Comparison of ENCODE assay signal across 30 cellular contexts in genomic region chr7:140014123-140014522, GRCh38.
"Had no signal": no experiment of that assay in that cellular context is flagged by ENCODE, and none has a peak within 500 bp of the region (broad histone marks: within the 10 kb centered on the region; RNA-seq: fewer than 3 reads in every experiment).

No MANE protein-coding gene starts in this region.

- H3K4me1 ChIP-seq: ascending aorta, breast epithelium had no signal

- ATAC-seq: activated CD4-positive, alpha-beta T cell treated with anti-CD3 and anti-CD28 coated beads for 36 hours; activated CD8-positive, alpha-beta memory T cell treated with anti-CD3 and anti-CD28 coated beads, Interleukin-2, amount 10 ng/mL, durations not matched to agents 7 days and 5 days; activated CD8-positive, alpha-beta T cell treated with anti-CD3 and anti-CD28 coated beads, Interleukin-2, amount 10 ng/mL, durations not matched to agents 7 days and 5 days; activated naive CD4-positive, alpha-beta T cell treated with anti-CD3 and anti-CD28 coated beads, Interleukin-2, amount 50 U/mL, for 72 hours; esophagus mucosa had no signal

- H3K4me3 ChIP-seq: ascending aorta, breast epithelium, cardiac muscle cell, coronary artery, dorsolateral prefrontal cortex had no signal

- H3K36me3 Mint-ChIP-seq: activated CD4-positive, alpha-beta memory T cell treated with anti-CD3 and anti-CD28 coated beads for 36 hours; activated CD8-positive, alpha-beta memory T cell treated with anti-CD3 and anti-CD28 coated beads, Interleukin-2, amount 10 ng/mL, durations not matched to agents 7 days and 5 days; activated naive CD4-positive, alpha-beta T cell treated with anti-CD3 and anti-CD28 coated beads, Interleukin-2, amount 10 ng/mL, durations not matched to agents 7 days and 5 days; activated naive CD4-positive, alpha-beta T cell treated with anti-CD3 and anti-CD28 coated beads, Interleukin-2, amount 50 U/mL, for 72 hours; brain had no signal

- H3K9me3 Mint-ChIP-seq: activated CD4-positive, alpha-beta memory T cell treated with anti-CD3 and anti-CD28 coated beads for 36 hours; activated CD4-positive, alpha-beta T cell treated with anti-CD3 and anti-CD28 coated beads, Interleukin-2, amount 10 ng/mL, durations not matched to agents 24 days and 14 days; activated naive CD4-positive, alpha-beta T cell treated with anti-CD3 and anti-CD28 coated beads, Interleukin-2, amount 10 ng/mL, durations not matched to agents 7 days and 5 days; activated naive CD4-positive, alpha-beta T cell treated with anti-CD3 and anti-CD28 coated beads, Interleukin-2, amount 50 U/mL, for 72 hours; activated naive CD8-positive, alpha-beta T cell treated with anti-CD3 and anti-CD28 coated beads, Interleukin-2, amount 10 ng/mL, durations not matched to agents 7 days and 5 days; activated T-helper 1 cell treated with anti-CD3 and anti-CD28 coated beads, Interleukin-12 subunit alpha, Interleukin-12 subunit beta, Interleukin-2, Interleukin-4 antibody, amounts not matched to agents 30 ng/mL and 10 ng/mL and 1 ng/mL, durations not matched to agents 14 hours and 24 hours and 36 hours; brain; dendritic cell treated with granulocyte-macrophage colony-stimulating factor and Interleukin-4, amounts not matched to agents 40 ng/mL and 50 ng/mL, for 4 days; endodermal cell had no signal

- H3K27ac ChIP-seq: ascending aorta, breast epithelium, cardiac muscle cell, coronary artery, dorsolateral prefrontal cortex had no signal

- H3K36me3 ChIP-seq: ascending aorta, breast epithelium, cardiac muscle cell had no signal

- H3K27ac Mint-ChIP-seq: activated CD4-positive, alpha-beta memory T cell treated with anti-CD3 and anti-CD28 coated beads for 36 hours; activated CD4-positive, alpha-beta T cell treated with anti-CD3 and anti-CD28 coated beads for 36 hours; activated CD4-positive, alpha-beta T cell treated with anti-CD3 and anti-CD28 coated beads, Interleukin-2, amount 10 ng/mL, durations not matched to agents 24 days and 14 days; activated CD8-positive, alpha-beta memory T cell treated with anti-CD3 and anti-CD28 coated beads, Interleukin-2, amount 10 ng/mL, durations not matched to agents 7 days and 5 days; activated CD8-positive, alpha-beta T cell treated with anti-CD3 and anti-CD28 coated beads, Interleukin-2, amount 10 ng/mL, durations not matched to agents 7 days and 5 days; activated naive CD4-positive, alpha-beta T cell treated with anti-CD3 and anti-CD28 coated beads, Interleukin-2, amount 10 ng/mL, durations not matched to agents 7 days and 5 days; activated naive CD8-positive, alpha-beta T cell treated with anti-CD3 and anti-CD28 coated beads, Interleukin-2, amount 10 ng/mL, durations not matched to agents 7 days and 5 days; activated T-helper 1 cell treated with anti-CD3 and anti-CD28 coated beads, Interleukin-12 subunit alpha, Interleukin-12 subunit beta, Interleukin-2, Interleukin-4 antibody, amounts not matched to agents 30 ng/mL and 10 ng/mL and 1 ng/mL, durations not matched to agents 14 hours and 24 hours and 36 hours; brain; dendritic cell treated with granulocyte-macrophage colony-stimulating factor and Interleukin-4, amounts not matched to agents 40 ng/mL and 50 ng/mL, for 4 days had no signal

- H3K4me3 Mint-ChIP-seq: activated CD4-positive, alpha-beta memory T cell treated with anti-CD3 and anti-CD28 coated beads for 36 hours; activated CD4-positive, alpha-beta T cell treated with anti-CD3 and anti-CD28 coated beads for 36 hours; activated CD4-positive, alpha-beta T cell treated with anti-CD3 and anti-CD28 coated beads, Interleukin-2, amount 10 ng/mL, durations not matched to agents 24 days and 14 days; activated CD8-positive, alpha-beta memory T cell treated with anti-CD3 and anti-CD28 coated beads, Interleukin-2, amount 10 ng/mL, durations not matched to agents 7 days and 5 days; activated CD8-positive, alpha-beta T cell treated with anti-CD3 and anti-CD28 coated beads, Interleukin-2, amount 10 ng/mL, durations not matched to agents 7 days and 5 days; activated naive CD4-positive, alpha-beta T cell treated with anti-CD3 and anti-CD28 coated beads, Interleukin-2, amount 10 ng/mL, durations not matched to agents 7 days and 5 days; activated naive CD8-positive, alpha-beta T cell treated with anti-CD3 and anti-CD28 coated beads, Interleukin-2, amount 10 ng/mL, durations not matched to agents 7 days and 5 days; activated T-helper 1 cell treated with anti-CD3 and anti-CD28 coated beads, Interleukin-12 subunit alpha, Interleukin-12 subunit beta, Interleukin-2, Interleukin-4 antibody, amounts not matched to agents 30 ng/mL and 10 ng/mL and 1 ng/mL, durations not matched to agents 14 hours and 24 hours and 36 hours; brain; dendritic cell treated with granulocyte-macrophage colony-stimulating factor and Interleukin-4, amounts not matched to agents 40 ng/mL and 50 ng/mL, for 4 days; endodermal cell had no signal

- H3K27me3 Mint-ChIP-seq: activated CD4-positive, alpha-beta memory T cell treated with anti-CD3 and anti-CD28 coated beads for 36 hours; activated CD4-positive, alpha-beta T cell treated with anti-CD3 and anti-CD28 coated beads for 36 hours; activated CD4-positive, alpha-beta T cell treated with anti-CD3 and anti-CD28 coated beads, Interleukin-2, amount 10 ng/mL, durations not matched to agents 24 days and 14 days; activated CD8-positive, alpha-beta memory T cell treated with anti-CD3 and anti-CD28 coated beads, Interleukin-2, amount 10 ng/mL, durations not matched to agents 7 days and 5 days; activated naive CD8-positive, alpha-beta T cell treated with anti-CD3 and anti-CD28 coated beads, Interleukin-2, amount 10 ng/mL, durations not matched to agents 7 days and 5 days; dendritic cell treated with granulocyte-macrophage colony-stimulating factor and Interleukin-4, amounts not matched to agents 40 ng/mL and 50 ng/mL, for 4 days had no signal

- H3K27me3 ChIP-seq: ascending aorta, breast epithelium, cardiac muscle cell, dorsolateral prefrontal cortex had no signal

- H3K4me1 Mint-ChIP-seq: activated CD4-positive, alpha-beta T cell treated with anti-CD3 and anti-CD28 coated beads for 36 hours; activated CD4-positive, alpha-beta T cell treated with anti-CD3 and anti-CD28 coated beads, Interleukin-2, amount 10 ng/mL, durations not matched to agents 24 days and 14 days; activated CD8-positive, alpha-beta memory T cell treated with anti-CD3 and anti-CD28 coated beads, Interleukin-2, amount 10 ng/mL, durations not matched to agents 7 days and 5 days; activated naive CD4-positive, alpha-beta T cell treated with anti-CD3 and anti-CD28 coated beads, Interleukin-2, amount 10 ng/mL, durations not matched to agents 7 days and 5 days had no signal

- H3K9me3 ChIP-seq: ascending aorta, breast epithelium had no signal

- DNase-seq: activated CD4-positive, alpha-beta memory T cell treated with anti-CD3 and anti-CD28 coated beads for 36 hours; activated CD4-positive, alpha-beta T cell treated with anti-CD3 and anti-CD28 coated beads for 36 hours; activated CD4-positive, alpha-beta T cell treated with anti-CD3 and anti-CD28 coated beads, Interleukin-2, amount 10 ng/mL, durations not matched to agents 24 days and 14 days; activated CD4-positive, CD25-positive, alpha-beta regulatory T cell; activated CD4-positive, CD25-positive, alpha-beta regulatory T cell treated with anti-CD3 and anti-CD28 coated beads, Interleukin-2, amount 50 U/mL, for 72 hours; activated CD8-positive, alpha-beta memory T cell treated with anti-CD3 and anti-CD28 coated beads, Interleukin-2, amount 10 ng/mL, durations not matched to agents 7 days and 5 days; activated CD8-positive, alpha-beta memory T cell treated with anti-CD3 and anti-CD28 coated beads, Interleukin-2, amount 50 U/mL, for 4 hours; activated CD8-positive, alpha-beta T cell treated with anti-CD3 and anti-CD28 coated beads, Interleukin-2, amount 10 ng/mL, durations not matched to agents 7 days and 5 days; activated gamma-delta T cell; activated naive CD4-positive, alpha-beta T cell; activated naive CD4-positive, alpha-beta T cell treated with anti-CD3 and anti-CD28 coated beads, Interleukin-2, amount 10 ng/mL, durations not matched to agents 7 days and 5 days; activated naive CD8-positive, alpha-beta T cell treated with anti-CD3 and anti-CD28 coated beads, Interleukin-2, amount 10 ng/mL, durations not matched to agents 7 days and 5 days; activated T-cell treated with anti-CD3 and anti-CD28 coated beads, Interleukin-2, amount 50 U/mL, for 1 hour; activated T-cell treated with anti-CD3 and anti-CD28 coated beads, Interleukin-2, amount 50 U/mL, for 48 hours; central memory CD4-positive, alpha-beta T cell; effector memory CD4-positive, alpha-beta T cell; endodermal cell; foreskin fibroblast; T-helper 1 cell; T-helper 2 cell had no signal
